Comparison of ENCODE assay signal across 19 cellular contexts in genomic region chr17:59000022-59000421, GRCh38.
DNase-seq lines count a peak whose midpoint lies in the region; ATAC-seq and TF ChIP-seq lines count a peak whose summit lies in the region.
"Had no signal": no experiment of that assay in that cellular context is flagged by ENCODE, and none has a peak within 500 bp of the region (broad histone marks: within the 10 kb centered on the region; RNA-seq: fewer than 3 reads in every experiment).

No MANE protein-coding gene starts in this region.

- no peak for DNase-seq in activated CD8-positive, alpha-beta T cell treated with anti-CD3 and anti-CD28 coated beads, Interleukin-2, amount 10 ng/mL, durations not matched to agents 7 days and 5 days
- DNase-seq in activated CD8-positive, alpha-beta T cell treated with anti-CD3 and anti-CD28 coated beads for 36 hours: no peak
- DNase-seq in CD4-positive, CD25-positive, alpha-beta regulatory T cell: no peak
- no peak for DNase-seq in NCI-H2196 treated with DMSO at 0.1 percent for 48 hours (lab: John Stamatoyannopoulos, UW; ENCODE audit: unreplicated experiment)
- no peak for DNase-seq in cortex of kidney (lab: John Stamatoyannopoulos, UW)
- DNase-seq: Caco-2, GF-D8, H9, NCI-H1436, NCI-H1930, NCI-H345, NCI-H524 treated with DMSO at 0.1 percent for 48 hours, SJCRH30 had no signal

- no peak for TF ChIP-seq CTCF in activated CD8-positive, alpha-beta T cell treated with anti-CD3 and anti-CD28 coated beads for 36 hours (IDR thresholded peaks at IDR 0.05)
- TF ChIP-seq CTCF in neutrophil (IDR thresholded peaks at IDR 0.05): no peak

- ATAC-seq in activated CD8-positive, alpha-beta T cell treated with anti-CD3 and anti-CD28 coated beads, Interleukin-2, amount 10 ng/mL, durations not matched to agents 7 days and 5 days: no peak
- no peak for ATAC-seq in activated CD8-positive, alpha-beta T cell treated with anti-CD3 and anti-CD28 coated beads for 36 hours
- no peak for ATAC-seq in CD4-positive, CD25-positive, alpha-beta regulatory T cell (ENCODE audit: low read depth in 2 of 2)
- ATAC-seq in activated T-helper 17 cell treated with anti-CD3 and anti-CD28 coated beads, Interleukin-2, amount 50 U/mL, for 72 hours (replicated peaks): no peak
- no peak for ATAC-seq in GM19324 (IDR thresholded peaks at IDR 0.05; ENCODE audit: low FRiP score, unreplicated experiment)
- ATAC-seq: A549 had no signal

- H3K27me3 Mint-ChIP-seq in activated CD8-positive, alpha-beta T cell treated with anti-CD3 and anti-CD28 coated beads, Interleukin-2, amount 10 ng/mL, durations not matched to agents 7 days and 5 days (ENCODE audit: low read depth): no peaks in the 10 kb centered on the region
- H3K27me3 Mint-ChIP-seq in activated CD8-positive, alpha-beta T cell treated with anti-CD3 and anti-CD28 coated beads for 36 hours: no peaks in the 10 kb centered on the region
- H3K27me3 Mint-ChIP-seq in CD4-positive, CD25-positive, alpha-beta regulatory T cell: no peaks in the 10 kb centered on the region
- H3K27me3 Mint-ChIP-seq in activated T-helper 17 cell treated with anti-CD3 and anti-CD28 coated beads, Interleukin-2, amount 50 U/mL, for 72 hours: no peaks in the 10 kb centered on the region

- no peak overlapping the region for H3K4me3 ChIP-seq in CD4-positive, CD25-positive, alpha-beta regulatory T cell (ENCODE audit: low read depth, low read length)
- H3K4me3 ChIP-seq in neutrophil (ENCODE audit: low read depth in 1 of 2, low read length in 1 of 2): no peak overlapping the region
- H3K4me3 ChIP-seq: A549, SJCRH30 had no signal

- peaks cover 28% of the 10 kb centered on the region for H3K4me1 Mint-ChIP-seq in activated CD8-positive, alpha-beta T cell treated with anti-CD3 and anti-CD28 coated beads, Interleukin-2, amount 10 ng/mL, durations not matched to agents 7 days and 5 days (ENCODE audit: low read depth)
- H3K4me1 Mint-ChIP-seq in activated CD8-positive, alpha-beta T cell treated with anti-CD3 and anti-CD28 coated beads for 36 hours (ENCODE audit: low read depth): peaks cover 31% of the 10 kb centered on the region
- H3K4me1 Mint-ChIP-seq in CD4-positive, CD25-positive, alpha-beta regulatory T cell: peaks cover 14 to 32% (median 27%) of the 10 kb centered on the region in 4 donors
- peaks cover 12% of the 10 kb centered on the region for H3K4me1 Mint-ChIP-seq in activated T-helper 17 cell treated with anti-CD3 and anti-CD28 coated beads, Interleukin-2, amount 50 U/mL, for 72 hours

- CTCF ChIA-PET in activated CD8-positive, alpha-beta T cell treated with anti-CD3 and anti-CD28 coated beads, Interleukin-2, amount 10 ng/mL, durations not matched to agents 7 days and 5 days (lab: Charles Lee): interaction anchor here (2.3 kb wide), 1 partner anchor 481 kb away, joined by 5 read pairs; no protein-coding TSS in a partner anchor
- CTCF ChIA-PET in activated CD8-positive, alpha-beta T cell treated with anti-CD3 and anti-CD28 coated beads for 36 hours (lab: Charles Lee): interaction anchor here (1.1 kb wide), 1 partner anchor 10 kb away, joined by 3 read pairs; no protein-coding TSS in a partner anchor

- no peaks in the 10 kb centered on the region for H3K9me3 ChIP-seq in CD4-positive, CD25-positive, alpha-beta regulatory T cell (ENCODE audit: control insufficient read depth in 2 of 2, low read length in 2 of 2)
- no peaks in the 10 kb centered on the region for H3K9me3 ChIP-seq in neutrophil
- H3K9me3 ChIP-seq: A549, Caco-2, SJCRH30 had no signal

- peak overlapping the region; percentile 25 for H3K27ac Mint-ChIP-seq in activated CD8-positive, alpha-beta T cell treated with anti-CD3 and anti-CD28 coated beads, Interleukin-2, amount 10 ng/mL, durations not matched to agents 7 days and 5 days
- no peak overlapping the region for H3K27ac Mint-ChIP-seq in activated CD8-positive, alpha-beta T cell treated with anti-CD3 and anti-CD28 coated beads for 36 hours
- peak overlapping the region in 1 of 3 donors; percentile 82 for H3K27ac Mint-ChIP-seq in CD4-positive, CD25-positive, alpha-beta regulatory T cell
- H3K27ac Mint-ChIP-seq in activated T-helper 17 cell treated with anti-CD3 and anti-CD28 coated beads, Interleukin-2, amount 50 U/mL, for 72 hours: no peak overlapping the region
- H3K27ac Mint-ChIP-seq: H9 had no signal

- H3K27ac ChIP-seq in CD4-positive, CD25-positive, alpha-beta regulatory T cell (ENCODE audit: insufficient read depth, low read length, poor library complexity, severe bottlenecking): peak overlapping the region; percentile 90
- H3K27ac ChIP-seq in neutrophil: peak overlapping the region; percentile 91
- H3K27ac ChIP-seq: A549, C4-2B, KMS-11, SJCRH30 had no signal

- peaks cover 37% of the 10 kb centered on the region for H3K36me3 Mint-ChIP-seq in activated CD8-positive, alpha-beta T cell treated with anti-CD3 and anti-CD28 coated beads, Interleukin-2, amount 10 ng/mL, durations not matched to agents 7 days and 5 days (ENCODE audit: low read depth)
- H3K36me3 Mint-ChIP-seq in activated CD8-positive, alpha-beta T cell treated with anti-CD3 and anti-CD28 coated beads for 36 hours (ENCODE audit: low read depth): peaks cover 18% of the 10 kb centered on the region
- peaks cover 19% of the 10 kb centered on the region for H3K36me3 Mint-ChIP-seq in CD4-positive, CD25-positive, alpha-beta regulatory T cell
- peaks cover 48% of the 10 kb centered on the region for H3K36me3 Mint-ChIP-seq in activated T-helper 17 cell treated with anti-CD3 and anti-CD28 coated beads, Interleukin-2, amount 50 U/mL, for 72 hours (ENCODE audit: low read depth)

- no peaks in the 10 kb centered on the region for H3K27me3 ChIP-seq in CD4-positive, CD25-positive, alpha-beta regulatory T cell (ENCODE audit: control insufficient read depth, insufficient read depth, low read length)
- no peaks in the 10 kb centered on the region for H3K27me3 ChIP-seq in neutrophil
- H3K27me3 ChIP-seq: SJCRH30 had no signal

- H3K36me3 ChIP-seq in CD4-positive, CD25-positive, alpha-beta regulatory T cell (ENCODE audit: control insufficient read depth, insufficient read depth, low read length): peaks cover 23% of the 10 kb centered on the region
- no peaks in the 10 kb centered on the region for H3K36me3 ChIP-seq in neutrophil

- peaks cover 11% of the 10 kb centered on the region for H3K4me1 ChIP-seq in CD4-positive, CD25-positive, alpha-beta regulatory T cell (ENCODE audit: control insufficient read depth, insufficient read depth, low read length, poor library complexity, severe bottlenecking)
- peaks cover 68 to 70% of the 10 kb centered on the region in 2 experiments for H3K4me1 ChIP-seq in neutrophil (ENCODE audit: control insufficient read depth in 1 of 2, insufficient read depth in 1 of 2, low read depth in 1 of 2, low read length in 1 of 2)
- H3K4me1 ChIP-seq: Caco-2, SJCRH30 had no signal

- no peaks in the 10 kb centered on the region for H3K9me3 Mint-ChIP-seq in activated CD8-positive, alpha-beta T cell treated with anti-CD3 and anti-CD28 coated beads, Interleukin-2, amount 10 ng/mL, durations not matched to agents 7 days and 5 days (ENCODE audit: insufficient read depth)
- no peaks in the 10 kb centered on the region for H3K9me3 Mint-ChIP-seq in activated CD8-positive, alpha-beta T cell treated with anti-CD3 and anti-CD28 coated beads for 36 hours
- no peaks in the 10 kb centered on the region for H3K9me3 Mint-ChIP-seq in CD4-positive, CD25-positive, alpha-beta regulatory T cell
- H3K9me3 Mint-ChIP-seq in activated T-helper 17 cell treated with anti-CD3 and anti-CD28 coated beads, Interleukin-2, amount 50 U/mL, for 72 hours: no peaks in the 10 kb centered on the region
- H3K9me3 Mint-ChIP-seq: H9 had no signal

- POLR2A ChIA-PET in activated CD8-positive, alpha-beta T cell treated with anti-CD3 and anti-CD28 coated beads, Interleukin-2, amount 10 ng/mL, durations not matched to agents 7 days and 5 days (lab: Charles Lee): no interaction called here
- POLR2A ChIA-PET in activated CD8-positive, alpha-beta T cell treated with anti-CD3 and anti-CD28 coated beads for 36 hours (lab: Charles Lee): interaction anchor here (0.7 kb wide), 1 partner anchor 368 kb away, joined by 4 read pairs; no protein-coding TSS in a partner anchor

- intact Hi-C loops in activated CD8-positive, alpha-beta T cell treated with anti-CD3 and anti-CD28 coated beads for 36 hours (cut with micrococcal nuclease): loop anchor here (5.0 to 10.0 kb wide), 2 partner anchors 413 to 485 kb away; partner anchors contain the start of gene MTMR4

- H3K4me3 Mint-ChIP-seq in activated CD8-positive, alpha-beta T cell treated with anti-CD3 and anti-CD28 coated beads, Interleukin-2, amount 10 ng/mL, durations not matched to agents 7 days and 5 days: no peak overlapping the region
- H3K4me3 Mint-ChIP-seq in activated CD8-positive, alpha-beta T cell treated with anti-CD3 and anti-CD28 coated beads for 36 hours: no peak overlapping the region
- H3K4me3 Mint-ChIP-seq in CD4-positive, CD25-positive, alpha-beta regulatory T cell: no peak overlapping the region
- H3K4me3 Mint-ChIP-seq in activated T-helper 17 cell treated with anti-CD3 and anti-CD28 coated beads, Interleukin-2, amount 50 U/mL, for 72 hours: peak overlapping the region; percentile 76
- H3K4me3 Mint-ChIP-seq: H9 had no signal
